21 cellular contexts compared by ENCODE assay signal in the genomic region with DNA sequence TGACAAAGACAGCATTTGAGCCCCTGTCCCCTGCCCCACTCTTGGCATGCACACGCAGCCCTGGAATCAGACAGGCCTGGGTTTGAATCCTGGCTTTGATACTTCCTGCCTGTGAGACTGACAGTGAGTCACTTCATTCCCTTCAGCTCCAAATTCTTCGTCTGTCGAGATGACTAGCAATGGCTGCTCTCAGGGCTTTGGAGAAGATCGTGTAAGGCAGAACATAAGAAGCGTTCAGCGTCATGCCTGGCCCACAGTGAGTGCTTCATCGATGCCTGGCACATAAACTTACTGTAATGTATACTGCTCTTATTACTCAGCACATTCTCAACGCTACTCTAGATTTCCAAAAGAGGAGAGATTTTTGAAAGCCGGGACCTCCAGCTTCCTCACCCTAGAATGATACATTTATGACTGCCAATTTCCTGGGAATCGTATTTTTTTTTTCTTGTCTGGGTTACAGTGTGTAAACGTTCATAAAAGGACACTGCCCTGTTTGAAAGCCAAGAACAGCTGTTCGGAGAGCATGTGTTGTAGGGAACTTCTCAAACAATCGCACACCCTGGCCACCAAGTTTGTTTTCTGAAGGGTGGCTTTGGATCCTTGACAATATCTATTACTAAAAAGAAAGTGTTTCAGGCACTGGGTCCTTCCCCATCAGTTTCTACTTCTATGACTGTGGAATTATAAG. TPM values are rescaled to one million over a fixed set of nuclear protein-coding genes. Genes with fewer than 3 reads are reported as not detected.
DNase-seq lines count a peak whose midpoint lies in the region; ATAC-seq and TF ChIP-seq lines count a peak whose summit lies in the region.
"Had no signal": no experiment of that assay in that cellular context is flagged by ENCODE, and none has a peak within 500 bp of the region (broad histone marks: within the 10 kb centered on the region; RNA-seq: fewer than 3 reads in every experiment).

No MANE protein-coding gene starts in this region.

- peaks cover 10% of the 10 kb centered on the region for H3K27me3 Mint-ChIP-seq in Calu3 (ENCODE audit: unreplicated experiment)
- H3K27me3 Mint-ChIP-seq in progenitor cell of endocrine pancreas: peaks cover 22% of the 10 kb centered on the region
- H3K27me3 Mint-ChIP-seq: dendritic cell treated with granulocyte-macrophage colony-stimulating factor and Interleukin-4, amounts not matched to agents 40 ng/mL and 50 ng/mL, for 4 days had no signal

- no TSS peak for BruUV-seq in Calu3 (replicated peaks; lab: Mats Ljungman, UMichigan)

- no peaks in the 10 kb centered on the region for H3K36me3 Mint-ChIP-seq in Calu3 (ENCODE audit: insufficient read depth, unreplicated experiment)
- H3K36me3 Mint-ChIP-seq in progenitor cell of endocrine pancreas (ENCODE audit: insufficient read depth): no peaks in the 10 kb centered on the region
- H3K36me3 Mint-ChIP-seq: CD14-positive monocyte, IgD-negative memory B cell had no signal

- peak overlapping the region; percentile 51; the same call in 1 of the 2 replicates for H3K27ac ChIP-seq in VCaP
- no peak overlapping the region for H3K27ac ChIP-seq in psoas muscle
- H3K27ac ChIP-seq: esophagus muscularis mucosa had no signal

- DNase-seq in GM04504 (ENCODE audit: low read depth) (peak; percentile 44), islet precursor cell (peak; percentile 69), stromal cell of bone marrow (ENCODE audit: low read depth) (peak; percentile 71), Calu3 (no peak), progenitor cell of endocrine pancreas (ENCODE audit: low spot score, unreplicated experiment) (no peak), psoas muscle (no peak)
- DNase-seq: activated CD4-positive, CD25-positive, alpha-beta regulatory T cell; activated effector memory CD4-positive, alpha-beta T cell treated with anti-CD3 and anti-CD28 coated beads, Interleukin-2, amount 50 U/mL, for 16 hours; aorta; NCI-H1048; NCI-H774; posterior cingulate gyrus; RPMI8226; T-helper 1 cell had no signal

- H3K4me1 Mint-ChIP-seq in Calu3 (ENCODE audit: low read depth, unreplicated experiment): no peaks in the 10 kb centered on the region
- H3K4me1 Mint-ChIP-seq in progenitor cell of endocrine pancreas (ENCODE audit: low read depth): peaks cover 7% of the 10 kb centered on the region

- H3K36me3 ChIP-seq in psoas muscle (ENCODE audit: insufficient read depth in 1 of 2, low read depth in 1 of 2): no peaks in the 10 kb centered on the region
- H3K36me3 ChIP-seq: esophagus muscularis mucosa, HAP-1 had no signal

- H3K27ac Mint-ChIP-seq in Calu3 (ENCODE audit: unreplicated experiment) (no peak overlapping the region), progenitor cell of endocrine pancreas (no peak overlapping the region)
- H3K27ac Mint-ChIP-seq: CD14-positive monocyte; dendritic cell treated with granulocyte-macrophage colony-stimulating factor and Interleukin-4, amounts not matched to agents 40 ng/mL and 50 ng/mL, for 4 days had no signal

- H3K4me3 Mint-ChIP-seq in Calu3 (ENCODE audit: low read depth, unreplicated experiment): no peak overlapping the region
- H3K4me3 Mint-ChIP-seq in progenitor cell of endocrine pancreas (ENCODE audit: low read depth): no peak overlapping the region
- H3K4me3 Mint-ChIP-seq: CD14-positive monocyte; dendritic cell treated with granulocyte-macrophage colony-stimulating factor and Interleukin-4, amounts not matched to agents 40 ng/mL and 50 ng/mL, for 4 days; IgD-negative memory B cell had no signal

- CTCF ChIA-PET in Calu3 (lab: Charles Lee): interaction anchor here (1.1 kb wide), 1 partner anchor 10 kb away, joined by 4 read pairs; no protein-coding TSS in a partner anchor

- H3K27me3 ChIP-seq in psoas muscle (ENCODE audit: insufficient read depth in 3 of 3, low read length in 2 of 3): no peaks in the 10 kb centered on the region
- H3K27me3 ChIP-seq: esophagus muscularis mucosa had no signal

- ATAC-seq in psoas muscle: no peak
- ATAC-seq in GM21526 (IDR thresholded peaks at IDR 0.05; ENCODE audit: low FRiP score, unreplicated experiment): no peak

- no peaks in the 10 kb centered on the region for H3K4me1 ChIP-seq in psoas muscle
- H3K4me1 ChIP-seq: esophagus muscularis mucosa, HAP-1 had no signal

- TF ChIP-seq CTCF in VCaP (conservative IDR thresholded peaks at IDR 0.05) (no peak), Calu3 (IDR thresholded peaks at IDR 0.05; ENCODE audit: unreplicated experiment) (no peak), progenitor cell of endocrine pancreas (IDR thresholded peaks at IDR 0.05; ENCODE audit: unreplicated experiment) (no peak), psoas muscle (IDR thresholded peaks at IDR 0.05) (no peak)

- WGBS in psoas muscle, 3 donors: 24 to 29% (median 25%) methylated on average over 13 of the region's 13 CpGs

- H3K9me3 Mint-ChIP-seq in Calu3 (ENCODE audit: low read depth, unreplicated experiment) (peaks cover 3% of the 10 kb centered on the region), progenitor cell of endocrine pancreas (ENCODE audit: low read depth) (peaks cover 5% of the 10 kb centered on the region)
- H3K9me3 Mint-ChIP-seq: CD14-positive monocyte; dendritic cell treated with granulocyte-macrophage colony-stimulating factor and Interleukin-4, amounts not matched to agents 40 ng/mL and 50 ng/mL, for 4 days had no signal

- no peak overlapping the region for H3K4me3 ChIP-seq in psoas muscle
- H3K4me3 ChIP-seq: esophagus muscularis mucosa, HAP-1 had no signal

- intact Hi-C loops in Calu3 (cut with micrococcal nuclease; ENCODE audit: unreplicated experiment) (no loop called here), psoas muscle (cut with DNase I) (no loop called here)

- H3K9me3 ChIP-seq in psoas muscle: no peaks in the 10 kb centered on the region
- H3K9me3 ChIP-seq: esophagus muscularis mucosa, HAP-1 had no signal

RNA-seq across cellular contexts. Expression of a gene that starts 16.2 kb away (rescaled TPM):
- total RNA-seq in Calu3 (2022): 11.1 and 16.9 TPM in 2 replicates
- 0.81 and 1.00 TPM in 2 replicates for total RNA-seq in progenitor cell of endocrine pancreas
- total RNA-seq in psoas muscle: under 1 TPM in 2 of 4 donors, not detected in 2; 0.17 to 0.26 TPM
- polyA plus RNA-seq in psoas muscle: under 1 TPM; 0.01 to 0.16 (median 0.04) TPM

Comparison
In these comparisons a context has a peak if more than half of its experiments do, and no peak if none do; other contexts are left out.
1. DNase-seq: peak in GM04504 (single experiment), islet precursor cell (single experiment) and stromal cell of bone marrow (single experiment); none in Calu3 (single experiment), progenitor cell of endocrine pancreas (single experiment) and psoas muscle (0 of 2).